Comparison of ENCODE assay signal across 1 cellular context in the genomic region with DNA sequence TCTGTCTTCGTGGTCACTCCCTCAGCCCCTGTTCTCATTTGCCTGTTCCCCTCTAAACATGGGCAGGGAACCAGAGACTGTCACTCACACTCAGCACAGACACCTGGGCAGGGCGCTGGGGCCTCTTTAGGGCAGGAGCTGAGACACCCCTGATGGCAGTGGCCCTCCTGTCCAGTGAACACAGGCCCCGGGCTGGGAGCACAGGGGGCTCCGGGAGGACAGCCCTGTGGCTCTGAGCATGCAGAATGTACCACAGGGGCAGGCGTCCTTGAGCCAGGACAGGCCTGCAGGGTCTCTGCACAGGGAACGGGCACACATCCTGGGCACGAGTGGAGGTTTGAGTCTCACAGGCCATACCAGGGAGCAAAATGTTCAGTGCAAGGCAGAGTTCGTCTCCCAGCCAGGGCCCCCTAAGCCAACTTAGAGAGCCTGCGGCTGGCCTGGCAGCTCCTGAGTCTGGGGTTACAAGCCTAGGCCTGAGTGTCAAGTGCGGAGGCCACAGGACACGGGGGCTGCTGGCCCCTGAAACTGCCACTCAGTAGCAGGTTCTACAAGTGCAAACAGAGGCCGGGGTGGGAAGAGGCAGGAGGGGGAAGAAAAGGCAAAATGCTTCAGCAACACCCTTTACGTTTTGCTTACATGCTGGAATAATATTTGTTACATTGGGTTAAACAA.
TF ChIP-seq lines count a peak whose summit lies in the region.

No MANE protein-coding gene starts in this region.

TF ChIP-seq in H1, 55 proteins besides CTCF, POLR2A, EP300 and RAD21:
- TF ChIP-seq FOSL1 (IDR thresholded peaks at IDR 0.05; ENCODE audit: insufficient read depth, low read depth, low read length) (no peak), GTF2F1 (IDR thresholded peaks at IDR 0.05; ENCODE audit: borderline replicate concordance, low read depth, low read length) (no peak), SUZ12 (IDR thresholded peaks at IDR 0.05; ENCODE audit: low read length) (no peak), HDAC6 (IDR thresholded peaks at IDR 0.05; ENCODE audit: low read depth, low read length) (no peak), HDAC2 (IDR thresholded peaks at IDR 0.05; ENCODE audit: borderline replicate concordance in 1 of 2, low read depth in 2 of 2, low read length in 2 of 2) (no peak), CHD1 (IDR thresholded peaks at IDR 0.05; ENCODE audit: low read depth, low read length) (no peak), NRF1 (IDR thresholded peaks at IDR 0.05; ENCODE audit: low read depth, low read length) (no peak), CBX8 (IDR thresholded peaks at IDR 0.05; ENCODE audit: borderline replicate concordance, low read depth, low read length) (no peak), BCL11A (IDR thresholded peaks at IDR 0.05; ENCODE audit: low read depth in 2 of 2, low read length in 2 of 2) (no peak), SAP30 (IDR thresholded peaks at IDR 0.05; ENCODE audit: insufficient read depth, insufficient replicate concordance, low read length) (no peak)
- TF ChIP-seq, protein P1, sequence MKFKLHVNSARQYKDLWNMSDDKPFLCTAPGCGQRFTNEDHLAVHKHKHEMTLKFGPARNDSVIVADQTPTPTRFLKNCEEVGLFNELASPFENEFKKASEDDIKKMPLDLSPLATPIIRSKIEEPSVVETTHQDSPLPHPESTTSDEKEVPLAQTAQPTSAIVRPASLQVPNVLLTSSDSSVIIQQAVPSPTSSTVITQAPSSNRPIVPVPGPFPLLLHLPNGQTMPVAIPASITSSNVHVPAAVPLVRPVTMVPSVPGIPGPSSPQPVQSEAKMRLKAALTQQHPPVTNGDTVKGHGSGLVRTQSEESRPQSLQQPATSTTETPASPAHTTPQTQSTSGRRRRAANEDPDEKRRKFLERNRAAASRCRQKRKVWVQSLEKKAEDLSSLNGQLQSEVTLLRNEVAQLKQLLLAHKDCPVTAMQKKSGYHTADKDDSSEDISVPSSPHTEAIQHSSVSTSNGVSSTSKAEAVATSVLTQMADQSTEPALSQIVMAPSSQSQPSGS (IDR thresholded peaks at IDR 0.05; ENCODE audit: low read length) = no peak
